ENCODE assay signal across 1 cellular context in genomic region chr7:107697246-107698044, GRCh38.
TF ChIP-seq lines count a peak whose summit lies in the region.

No MANE protein-coding gene starts in this region.

TF ChIP-seq in GM23338, 12 proteins besides CTCF, POLR2A, EP300 and RAD21 (continued from another document):
- TF ChIP-seq ZNF462 (CRISPR knock-in tag; IDR thresholded peaks at IDR 0.05): no peak
- no peak for TF ChIP-seq NANOG (IDR thresholded peaks at IDR 0.05; ENCODE audit: borderline replicate concordance)
